8 cellular contexts compared by ENCODE assay signal in the genomic region with DNA sequence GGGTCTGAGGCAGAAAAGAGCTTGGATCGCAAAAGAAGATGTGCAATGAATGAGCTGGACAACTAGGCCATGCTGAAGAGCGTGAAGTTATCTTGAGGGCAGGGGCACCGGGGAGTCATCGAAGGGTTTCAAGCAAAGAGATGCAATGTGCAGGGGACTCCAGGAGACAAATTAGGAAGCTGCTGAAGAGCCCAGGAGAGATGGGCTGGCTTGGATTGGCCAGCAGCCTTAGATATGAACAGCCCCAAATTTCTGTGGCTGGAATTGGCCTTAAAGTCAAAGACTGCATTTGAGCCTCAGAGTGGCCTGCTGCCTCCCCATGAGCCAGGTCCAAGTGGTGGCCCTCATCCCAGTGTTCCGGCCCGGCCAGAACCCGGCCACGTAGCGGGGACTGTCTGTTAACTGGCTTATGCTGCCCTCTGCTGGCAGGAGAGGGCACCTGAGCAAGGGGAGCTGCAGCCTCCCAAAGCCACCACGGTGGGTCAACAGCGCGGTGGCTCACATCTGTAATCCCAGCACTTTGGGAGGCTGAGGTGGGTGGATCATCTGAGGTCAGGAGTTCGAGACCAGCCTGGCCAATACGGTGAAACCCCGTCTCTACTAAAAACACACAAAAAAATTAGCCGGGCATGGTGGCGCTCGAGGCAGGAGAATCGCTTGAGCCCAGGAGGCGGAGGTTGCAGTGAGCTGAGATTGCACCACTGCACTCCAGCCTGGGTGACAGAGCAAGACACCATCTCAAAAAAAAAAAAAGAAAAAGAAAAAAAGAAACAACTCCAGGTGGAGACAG. TPM values are rescaled to one million over a fixed set of nuclear protein-coding genes. Genes with fewer than 3 reads are reported as not detected.
DNase-seq lines count a peak whose midpoint lies in the region; TF ChIP-seq lines count a peak whose summit lies in the region.
"Not testable (repeated sequence)": the region's sequence is repeated elsewhere in the genome, so short reads cannot be mapped to it uniquely, and the experiment has no call there.

No MANE protein-coding gene starts in this region.

- in situ Hi-C loops in SK-MEL-5 (cut with HindIII; ENCODE audit: low pct_unique_long_range_greater_than_20kb, low sequenced_read_pairs), result not testable (repeated sequence)

- H2AFZ ChIP-seq in MM.1S (ENCODE audit: low read length), result peak overlapping the region; percentile 80; the same call in 1 of the 2 replicates

- not testable (repeated sequence) for H3K36me3 Mint-ChIP-seq in osteocyte (ENCODE audit: unreplicated experiment)

- not testable (repeated sequence) for H3K9ac ChIP-seq in MM.1S (ENCODE audit: low read length)

- H3K4me2 ChIP-seq in MM.1S (ENCODE audit: low read depth, low read length), result peak overlapping the region; percentile 57; the same call in 1 of the 2 replicates

- H3K79me2 ChIP-seq in MM.1S (ENCODE audit: low read length), result not testable (repeated sequence)

- not testable (repeated sequence) for H3K4me3 Mint-ChIP-seq in osteocyte (ENCODE audit: unreplicated experiment)

- H3K4me3 ChIP-seq in GM06990 (replicated peaks; ENCODE audit: low read depth, low read length); MM.1S (ENCODE audit: low read length); thyroid gland (replicated peaks in 1 of 3): not testable (repeated sequence)

- H3K4me1 ChIP-seq in MM.1S (ENCODE audit: low read length); thyroid gland: not testable (repeated sequence)

- H3K9me3 ChIP-seq in MM.1S (replicated peaks; ENCODE audit: insufficient read depth, low read length); thyroid gland: not testable (repeated sequence)

- H3K9me3 Mint-ChIP-seq in osteocyte (ENCODE audit: unreplicated experiment), result not testable (repeated sequence)

- not testable (repeated sequence) for H3K27ac ChIP-seq in MM.1S (ENCODE audit: low read length); thyroid gland

- peaks cover 28% of the 10 kb centered on the region for H3K27me3 Mint-ChIP-seq in osteocyte (ENCODE audit: unreplicated experiment)

- 34 to 44% methylated on average over 13 to 20 of the region's 20 CpGs for WGBS in thyroid gland, 2 donors

- intact Hi-C loops in thyroid gland (cut with DNase I), result loop anchor here (5.0 kb wide), 1 partner anchor 41 kb away; no protein-coding TSS in a partner anchor

- peak; percentile 87 for TF ChIP-seq CTCF in GM06990 (IDR thresholded peaks at IDR 0.05; ENCODE audit: insufficient read depth, low read length, poor library complexity, severe bottlenecking)
- peak; percentile 84 for TF ChIP-seq CTCF in MM.1S (IDR thresholded peaks at IDR 0.05; ENCODE audit: low read length)
- TF ChIP-seq CTCF in osteocyte (IDR thresholded peaks at IDR 0.05), result peak; percentile 99
- TF ChIP-seq CTCF in thyroid gland (IDR thresholded peaks at IDR 0.05), result peak; percentile 75 to 94 (median 92)

- H3F3A ChIP-seq in MM.1S (ENCODE audit: insufficient read depth, low read length), result not testable (repeated sequence)

- H3K27me3 ChIP-seq in GM06990 (replicated peaks; ENCODE audit: control insufficient read depth, insufficient read depth, low read length); MM.1S (replicated peaks; ENCODE audit: insufficient read depth, low read length); thyroid gland: not testable (repeated sequence)

- H3K36me3 ChIP-seq in GM06990 (ENCODE audit: control insufficient read depth, insufficient read depth, low read length); MM.1S (replicated peaks; ENCODE audit: insufficient read depth, low read length); thyroid gland: not testable (repeated sequence)

- not testable (repeated sequence) for H3K9me2 ChIP-seq in MM.1S (replicated peaks; ENCODE audit: insufficient read depth, low read length)

- H3K27ac Mint-ChIP-seq in osteocyte (ENCODE audit: unreplicated experiment), result not testable (repeated sequence)

- H3K4me1 Mint-ChIP-seq in osteocyte (ENCODE audit: unreplicated experiment), result not testable (repeated sequence)

- peak; percentile 38 for DNase-seq in GM06990 (ENCODE audit: extremely low read depth, insufficient read length)
- peak; percentile 54 for DNase-seq in HCEC 1CT
- DNase-seq in MM.1S, result peak; percentile 81
- peak; percentile 91 for DNase-seq in SK-MEL-5 (ENCODE audit: low read depth, low spot score)
- DNase-seq in activated gamma-delta T cell treated with Interleukin-2 at 50 U/mL for 16 hours, result peak; percentile 74
- DNase-seq in germinal center (ENCODE audit: low spot score), result peak; percentile 76
- peak; percentile 91 for DNase-seq in osteocyte (ENCODE audit: extremely low spot score, unreplicated experiment)
- DNase-seq in thyroid gland, result peak; percentile 80 to 86

- not testable (repeated sequence) for H4K20me1 ChIP-seq in MM.1S (ENCODE audit: insufficient read depth, low read length)

- TF ChIP-seq POLR2A in thyroid gland (IDR thresholded peaks at IDR 0.05), result not testable (repeated sequence)

RNA-seq across cellular contexts. Expression of a gene that starts 11.2 kb away (rescaled TPM):
- total RNA-seq in SK-MEL-5 (2014; rRNA removed; shearing (Covaris generic)), result 120 and 126 TPM in 2 replicates
- polyA plus RNA-seq in SK-MEL-5 (2015; cell fraction: cytosol; rRNA removed), result 528 and 544 TPM in 2 replicates
- 170 and 210 TPM in 2 replicates for polyA plus RNA-seq in SK-MEL-5 (2015; cell fraction: nucleus; rRNA removed)
- 173 and 203 TPM in 2 replicates for total RNA-seq in osteocyte
- total RNA-seq in thyroid gland, result 100 to 1,000 TPM in 2 of 4 donors, 10 to 100 TPM in 2; 82.8 to 136 (median 111) TPM

RNA-seq across cellular contexts. Expression of a gene that starts 28.0 kb away (rescaled TPM):
- not detected in 2 replicates for total RNA-seq in SK-MEL-5 (2014; rRNA removed; shearing (Covaris generic))
- polyA plus RNA-seq in SK-MEL-5 (2015; cell fraction: cytosol; rRNA removed), result not detected in 2 replicates
- not detected in 2 replicates for polyA plus RNA-seq in SK-MEL-5 (2015; cell fraction: nucleus; rRNA removed)
- total RNA-seq in osteocyte (not detected in 2 replicates), thyroid gland (1 to 10 TPM in 2 of 4 donors, under 1 TPM in 2; 0.54 to 3.4 (median 0.98) TPM)

RNA-seq across cellular contexts. Expression of a gene that starts 28.2 kb away (rescaled TPM):
- total RNA-seq in SK-MEL-5 (2014; rRNA removed; shearing (Covaris generic)), result not detected in 2 replicates
- polyA plus RNA-seq in SK-MEL-5 (2015; cell fraction: cytosol; rRNA removed), result not detected in 2 replicates
- not detected in 2 replicates for polyA plus RNA-seq in SK-MEL-5 (2015; cell fraction: nucleus; rRNA removed)
- total RNA-seq in osteocyte, result not detected in 2 replicates
- total RNA-seq in thyroid gland, result not detected

Comparison
In these comparisons a context has a peak if more than half of its experiments do, and no peak if none do; other contexts are left out.
1. DNase-seq: peak in every context shown above with its lines; median percentile 91 in SK-MEL-5; 91 in osteocyte; 83 in thyroid gland; 81 in MM.1S; 76 in germinal center; 74 in activated gamma-delta T cell treated with Interleukin-2 at 50 U/mL for 16 hours; 54 in HCEC 1CT; 38 in GM06990.